ENCODE assay signal across 22 cellular contexts in the genomic region with DNA sequence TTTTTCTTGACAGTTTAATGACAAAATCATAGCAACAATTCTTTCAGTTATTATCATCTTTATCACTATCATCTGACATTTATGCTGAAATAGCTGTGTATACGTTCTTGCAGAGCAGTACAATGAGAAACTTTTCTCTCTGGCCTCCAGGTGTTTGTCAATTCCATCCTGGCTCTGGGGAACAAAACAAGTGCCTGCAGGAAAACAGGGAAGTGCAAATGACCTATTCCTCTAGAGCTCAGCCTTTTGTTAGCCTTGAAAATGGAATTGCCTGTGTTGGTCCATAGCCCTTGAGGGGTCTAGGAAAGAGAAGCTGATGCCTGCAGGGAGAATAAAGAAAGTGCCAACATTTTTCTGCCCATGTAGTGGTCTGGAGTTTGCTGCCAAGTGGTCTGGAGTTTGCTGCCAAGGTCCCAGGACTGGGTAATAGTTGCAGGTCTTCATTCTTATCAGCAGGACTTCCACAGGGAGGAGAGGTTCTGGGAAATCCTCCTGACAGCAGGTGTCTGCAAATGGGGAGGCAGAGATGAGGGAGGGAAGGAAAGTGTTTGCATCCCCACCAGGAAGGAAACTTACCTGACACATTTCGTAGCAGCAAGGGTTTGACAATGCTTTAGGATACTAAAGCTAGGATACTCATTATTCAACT. TPM values are rescaled to one million over a fixed set of nuclear protein-coding genes. Genes with fewer than 3 reads are reported as not detected.
DNase-seq lines count a peak whose midpoint lies in the region; ATAC-seq, FAIRE-seq and TF ChIP-seq lines count a peak whose summit lies in the region.
"Had no signal": no experiment of that assay in that cellular context is flagged by ENCODE, and none has a peak within 500 bp of the region (broad histone marks: within the 10 kb centered on the region; RNA-seq: fewer than 3 reads in every experiment).

No MANE protein-coding gene starts in this region.

- intact Hi-C loops in sigmoid colon (cut with DNase I): loop anchor here (5.0 to 10.0 kb wide), 3 partner anchors 248 to 637 kb away; a partner anchor contains a TSS

- TF ChIP-seq CTCF in H1 (IDR thresholded peaks at IDR 0.05; ENCODE audit: control extremely low read depth in 1 of 3, insufficient read depth in 1 of 3, low read depth in 1 of 3, low read length in 3 of 3) (no peak), sigmoid colon (IDR thresholded peaks at IDR 0.05) (no peak)

- H2BK12ac ChIP-seq in H1 (ENCODE audit: low read depth, low read length): no peak overlapping the region

- no peak for DNase-seq in T-helper 2 cell treated with Interferon-gamma antibody and Interleukin-4, amounts not matched to agents 5 μg/mL and 100 μg/mL, for 36 hours (ENCODE audit: low spot score)
- DNase-seq in T-helper 2 cell (no peak), H7 (peak; percentile 20), H1 (ENCODE audit: low read depth in 1 of 2, low spot score in 2 of 2) (no peak), sigmoid colon (no peak), hypothalamus (lab: John Stamatoyannopoulos, UW) (no peak)
- no peak for DNase-seq in activated CD8-positive, alpha-beta memory T cell treated with anti-CD3 and anti-CD28 coated beads, Interleukin-2, amount 50 U/mL, for 4 hours
- DNase-seq: 8988T, DMS79 treated with DMSO at 0.1 percent for 48 hours, HCEC 1CT, IMR-90, Karpas-422, MG63, NCI-H1048, NCI-H1436, NCI-H1930, NCI-H345, NCI-H526 treated with DMSO at 0.1 percent for 48 hours had no signal

- H4K5ac ChIP-seq in H1 (ENCODE audit: insufficient read length, low read depth, low read length): no peak overlapping the region

- peaks cover 6% of the 10 kb centered on the region for H3K9me3 Mint-ChIP-seq in T-helper 2 cell treated with Interferon-gamma antibody and Interleukin-4, amounts not matched to agents 5 μg/mL and 100 μg/mL, for 36 hours

- no peaks in the 10 kb centered on the region for H3K36me3 ChIP-seq in H7 (replicated peaks; ENCODE audit: control insufficient read depth, insufficient read depth, low read length)
- H3K36me3 ChIP-seq in H1 (ENCODE audit: control insufficient read depth in 2 of 4, insufficient read depth in 4 of 4, low read length in 3 of 4): no peaks in the 10 kb centered on the region
- no peaks in the 10 kb centered on the region for H3K36me3 ChIP-seq in sigmoid colon
- H3K36me3 ChIP-seq: MG63 had no signal

- no peak for TF ChIP-seq EP300 in H1 (IDR thresholded peaks at IDR 0.05; ENCODE audit: borderline replicate concordance in 1 of 2, low read depth in 2 of 2, low read length in 2 of 2)
- TF ChIP-seq EP300 in sigmoid colon (IDR thresholded peaks at IDR 0.05): no peak

- H3K14ac ChIP-seq in H1 (ENCODE audit: insufficient read length): no peak overlapping the region

- H3K9me3 ChIP-seq in H1 (ENCODE audit: insufficient read depth in 2 of 2, low read depth in 1 of 2, low read length in 1 of 2): no peaks in the 10 kb centered on the region
- H3K9me3 ChIP-seq in sigmoid colon: no peaks in the 10 kb centered on the region
- H3K9me3 ChIP-seq: MG63 had no signal

- no peak overlapping the region for H2BK120ac ChIP-seq in H1 (replicated peaks; ENCODE audit: low read depth, low read length)

- peak overlapping the region in 1 of 2 experiments; percentile 33; a peak in 1 of 4 replicates for H3K4me2 ChIP-seq in H1 (ENCODE audit: insufficient read depth in 1 of 2, low read depth in 2 of 2, low read length in 2 of 2)

- H3K9ac ChIP-seq in H1 (replicated peaks in 1 of 4; ENCODE audit: extremely low read depth in 1 of 4, low read depth in 3 of 4, low read length in 3 of 4): no peak overlapping the region

- CTCF ChIA-PET in H1 (lab: Charles Lee; ENCODE audit: partially characterized antibody): interaction anchor here (1.2 kb wide), 1 partner anchor 320 kb away, joined by 5 read pairs; no protein-coding TSS in a partner anchor

- H3K23me2 ChIP-seq in H1 (ENCODE audit: low read depth, low read length): no peaks in the 10 kb centered on the region

- peak overlapping the region; percentile 15 for H3K27ac Mint-ChIP-seq in T-helper 2 cell treated with Interferon-gamma antibody and Interleukin-4, amounts not matched to agents 5 μg/mL and 100 μg/mL, for 36 hours
- H3K27ac Mint-ChIP-seq: CD14-positive monocyte had no signal

- no peak overlapping the region for H3K4me3 ChIP-seq in H7 (ENCODE audit: insufficient read depth, low read depth, low read length)
- no peak overlapping the region for H3K4me3 ChIP-seq in H1 (ENCODE audit: extremely low read depth in 1 of 4, insufficient read depth in 2 of 4, low read depth in 3 of 4, low read length in 4 of 4)
- H3K4me3 ChIP-seq in sigmoid colon: no peak overlapping the region
- H3K4me3 ChIP-seq: MG63 had no signal

- H2BK15ac ChIP-seq in H1 (ENCODE audit: low read length): no peak overlapping the region

- peak; percentile 39 for FAIRE-seq in H1 (lab: Jason Lieb, UNC)
- FAIRE-seq: HTR-8/SVneo had no signal

- no peak overlapping the region for H2AK5ac ChIP-seq in H1 (ENCODE audit: low read depth, low read length)

- no peak overlapping the region for H3K18ac ChIP-seq in H1 (ENCODE audit: extremely low read depth, low read length)

- H3K27me3 Mint-ChIP-seq in T-helper 2 cell treated with Interferon-gamma antibody and Interleukin-4, amounts not matched to agents 5 μg/mL and 100 μg/mL, for 36 hours (ENCODE audit: low read depth): no peaks in the 10 kb centered on the region

- no peak overlapping the region for H2BK5ac ChIP-seq in H1 (ENCODE audit: low read depth, low read length)

- H3K27ac ChIP-seq in H1 (ENCODE audit: low read depth, low read length) (no peak overlapping the region), sigmoid colon (peak overlapping the region in 3 of 4 donors; percentile 79 to 82 (median 82))

- 67% methylated on average over 2 of the region's 2 CpGs; no CpG with 5 or more reads in 1 of the 2 experiments for WGBS in H1 (ENCODE audit: extremely low coverage in 1 of 2, insufficient coverage in 1 of 2, insufficient read length in 1 of 2, insufficient replicate concordance in 2 of 2, low coverage in 1 of 2, low lambda C conversion rate in 2 of 2, missing lambda C conversion rate in 1 of 2), 2 experiments
- WGBS in sigmoid colon, 2 donors: 81 to 86% methylated on average over 2 of the region's 2 CpGs

- no peaks in the 10 kb centered on the region for H3K79me2 ChIP-seq in H1 (ENCODE audit: control insufficient read depth in 1 of 2, insufficient read depth in 2 of 2, low read length in 2 of 2)

- peak overlapping the region; percentile 45 for H4K91ac ChIP-seq in H1 (replicated peaks; ENCODE audit: insufficient read length, low read length)

- no peak for ATAC-seq in HG02642 (IDR thresholded peaks at IDR 0.05; ENCODE audit: poor library complexity, unreplicated experiment)
- ATAC-seq: Panc1 had no signal

- H3K4ac ChIP-seq in H1 (replicated peaks; ENCODE audit: insufficient read length, low read depth, low read length): no peak overlapping the region

- H3K27me3 ChIP-seq in H7 (ENCODE audit: control insufficient read depth, insufficient read depth, low read length): no peaks in the 10 kb centered on the region
- no peaks in the 10 kb centered on the region for H3K27me3 ChIP-seq in H1 (replicated peaks in 1 of 4; ENCODE audit: control insufficient read depth in 3 of 4, extremely low read depth in 1 of 4, insufficient read depth in 3 of 4, low read length in 3 of 4)
- no peaks in the 10 kb centered on the region for H3K27me3 ChIP-seq in sigmoid colon
- H3K27me3 ChIP-seq: MG63 had no signal

- H3K4me1 Mint-ChIP-seq in T-helper 2 cell treated with Interferon-gamma antibody and Interleukin-4, amounts not matched to agents 5 μg/mL and 100 μg/mL, for 36 hours (ENCODE audit: low read depth): peaks cover 55% of the 10 kb centered on the region
- H3K4me1 Mint-ChIP-seq: CD14-positive monocyte had no signal

- H3K4me3 Mint-ChIP-seq in T-helper 2 cell treated with Interferon-gamma antibody and Interleukin-4, amounts not matched to agents 5 μg/mL and 100 μg/mL, for 36 hours: peak overlapping the region; percentile 22
- H3K4me3 Mint-ChIP-seq: CD14-positive monocyte had no signal

- H3K23ac ChIP-seq in H1 (ENCODE audit: insufficient read length): no peak overlapping the region

- H2AFZ ChIP-seq in H1 (ENCODE audit: low read length): no peak overlapping the region

- no peaks in the 10 kb centered on the region for H4K20me1 ChIP-seq in H1 (replicated peaks in 1 of 2; ENCODE audit: control insufficient read depth in 1 of 2, insufficient read depth in 2 of 2, low read length in 2 of 2)

- peaks cover 0 to 7% (median under 1%) of the 10 kb centered on the region in 4 experiments; a peak in 1 of 7 replicates for H3K4me1 ChIP-seq in H1 (replicated peaks in 1 of 4; ENCODE audit: control insufficient read depth in 3 of 4, insufficient read depth in 4 of 4, low read length in 3 of 4)
- H3K4me1 ChIP-seq in sigmoid colon: peaks cover 0 to 65% (median 53%) of the 10 kb centered on the region in 4 donors

- H4K8ac ChIP-seq in H1 (ENCODE audit: extremely low read depth, insufficient read depth, low read length): no peak overlapping the region

- TF ChIP-seq POLR2A in H1 (IDR thresholded peaks at IDR 0.05; ENCODE audit: control extremely low read depth in 1 of 2, low read depth in 2 of 2, low read length in 2 of 2) (no peak), sigmoid colon (IDR thresholded peaks at IDR 0.05) (no peak)

- H2BK20ac ChIP-seq in H1 (ENCODE audit: low read length): no peak overlapping the region

- no peaks in the 10 kb centered on the region for H3K79me1 ChIP-seq in H1 (ENCODE audit: low read depth, low read length)

- POLR2A ChIA-PET in H1 (lab: Charles Lee; ENCODE audit: partially characterized antibody): interaction anchor here (0.6 to 1.1 kb wide), 3 partner anchors 9 to 12 kb away, joined by 3 read pairs; no protein-coding TSS in a partner anchor

- TF ChIP-seq RAD21 in H1 (IDR thresholded peaks at IDR 0.05 in 1 of 2, conservative IDR thresholded peaks at IDR 0.05 in 1 of 2; ENCODE audit: low read depth in 2 of 2, low read length in 2 of 2): no peak

- peaks cover 4% of the 10 kb centered on the region for H3K36me3 Mint-ChIP-seq in T-helper 2 cell treated with Interferon-gamma antibody and Interleukin-4, amounts not matched to agents 5 μg/mL and 100 μg/mL, for 36 hours (ENCODE audit: low read depth)
- H3K36me3 Mint-ChIP-seq: CD14-positive monocyte had no signal

- no peak overlapping the region for H3K56ac ChIP-seq in H1 (replicated peaks; ENCODE audit: insufficient read length, low read depth, low read length)

RNA-seq across cellular contexts. Expression of a gene that starts 10.1 kb away (rescaled TPM):
- total RNA-seq in H7 (2014; rRNA removed; shearing (Covaris generic)): 21.5 and 25.6 TPM in 2 replicates
- 32.1 and 32.4 TPM in 2 replicates for total RNA-seq in H1 (2021; fragmentation: NEBNext Ultra II Directional; extraction: Animal tissue kit (Norgen Biotek cat#: 25700))
- polyA plus RNA-seq in H1 (2011; rRNA removed): 9.4 and 10.0 TPM in 2 replicates
- 13.7 TPM for polyA plus RNA-seq in H1 (2011; cell fraction: cytosol; rRNA removed)
- polyA plus RNA-seq in H1 (2011; cell fraction: nucleus; rRNA removed): 11.8 TPM
- polyA plus RNA-seq in H1 (2012, experiment 1 of 2): 21.9 to 26.2 TPM (median 25.0 TPM) in 4 replicates
- 4.5 TPM for polyA plus RNA-seq in H1 (2012, experiment 2 of 2)
- 17.0 TPM for polyA plus RNA-seq in H1 (2013, experiment 1 of 2)
- polyA plus RNA-seq in H1 (2013, experiment 2 of 2): 16.5 TPM
- polyA minus RNA-seq in H1 (2011; rRNA and poly(A)+ RNA removed): 21.5 and 23.7 TPM in 2 replicates
- polyA minus RNA-seq in H1 (2011; cell fraction: cytosol; rRNA and poly(A)+ RNA removed): 8.5 TPM
- polyA minus RNA-seq in H1 (2011; cell fraction: nucleus; rRNA and poly(A)+ RNA removed): 20.4 TPM
- total RNA-seq in sigmoid colon: 10 to 100 TPM; 10.8 to 21.2 (median 18.5) TPM
- 10 to 100 TPM in 1 of 3 donors, 1 to 10 TPM in 2; 5.4 to 16.6 (median 6.2) TPM for polyA plus RNA-seq in sigmoid colon
